Comparison of ENCODE assay signal across 23 cellular contexts in the genomic region with DNA sequence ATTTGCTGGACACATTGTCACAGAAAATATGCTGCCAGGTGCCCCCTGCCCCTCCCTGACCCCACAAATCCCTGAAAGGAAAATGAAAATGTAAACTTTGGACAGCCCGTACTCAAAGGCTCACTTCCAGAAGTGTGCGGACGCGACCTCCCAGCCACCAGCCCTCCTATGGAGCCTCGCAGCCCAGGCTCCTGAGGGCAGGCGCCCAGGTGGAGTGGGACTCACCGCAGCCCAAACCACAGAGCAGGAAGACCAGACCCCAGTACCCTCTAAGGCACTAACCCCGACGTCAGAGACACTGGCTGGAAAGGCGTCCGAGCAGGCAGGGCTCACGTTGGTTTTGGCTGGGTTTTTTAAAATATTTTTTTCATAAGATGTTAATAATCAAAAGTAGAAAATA. TPM values are rescaled to one million over a fixed set of nuclear protein-coding genes. Genes with fewer than 3 reads are reported as not detected.
DNase-seq lines count a peak whose midpoint lies in the region; ATAC-seq and TF ChIP-seq lines count a peak whose summit lies in the region.
"Had no signal": no experiment of that assay in that cellular context is flagged by ENCODE, and none has a peak within 500 bp of the region (broad histone marks: within the 10 kb centered on the region; RNA-seq: fewer than 3 reads in every experiment).

No MANE protein-coding gene starts in this region.

- DNase-seq in activated CD4-positive, alpha-beta memory T cell treated with anti-CD3 and anti-CD28 coated beads, Interleukin-2, amount 10 ng/mL, durations not matched to agents 7 days and 5 days = peak; percentile 15
- no peak for DNase-seq in activated CD4-positive, alpha-beta memory T cell treated with anti-CD3 and anti-CD28 coated beads for 36 hours
- DNase-seq in D341Med (ENCODE audit: low spot score) (peak; percentile 13), Peyer's patch (peak in 2 of 3 donors; percentile 12 to 34), lower lobe of right lung (peak; percentile 30), SKM-1 (lab: John Stamatoyannopoulos, UW; ENCODE audit: unreplicated experiment) (no peak), NCI-H2107 (lab: John Stamatoyannopoulos, UW) (no peak)
- DNase-seq: BE2C, Caco-2, GF-D8, HFFc6, MV-4-11, NCI-H1417, NCI-H187, NCI-H2227 treated with DMSO at 0.1 percent for 48 hours, NCI-H510A treated with DMSO at 0.1 percent for 48 hours, NCI-H774, SJCRH30 had no signal

- ATAC-seq in lower lobe of right lung = no peak
- no peak for ATAC-seq in HG02852 (IDR thresholded peaks at IDR 0.05; ENCODE audit: unreplicated experiment)

- H3K4me1 ChIP-seq in Peyer's patch (no peaks in the 10 kb centered on the region), lower lobe of right lung (no peaks in the 10 kb centered on the region)
- H3K4me1 ChIP-seq: BE2C, Caco-2, SJCRH30 had no signal

- H3K36me3 ChIP-seq in Peyer's patch = no peaks in the 10 kb centered on the region
- H3K36me3 ChIP-seq in lower lobe of right lung = no peaks in the 10 kb centered on the region
- H3K36me3 ChIP-seq: BE2C, SJCRH30 had no signal

- H3K27ac ChIP-seq in Peyer's patch (no peak overlapping the region), lower lobe of right lung (no peak overlapping the region)
- H3K27ac ChIP-seq: HL-60, KMS-11, RWPE1, SJCRH30 had no signal

- CTCF ChIA-PET in activated CD4-positive, alpha-beta memory T cell treated with anti-CD3 and anti-CD28 coated beads, Interleukin-2, amount 10 ng/mL, durations not matched to agents 7 days and 5 days (lab: Charles Lee) = interaction anchor here (1.8 kb wide), 1 partner anchor 9 kb away, joined by 13 read pairs; no protein-coding TSS in a partner anchor
- CTCF ChIA-PET in activated CD4-positive, alpha-beta memory T cell treated with anti-CD3 and anti-CD28 coated beads for 36 hours (lab: Charles Lee) = no interaction called here

- no peak for TF ChIP-seq CTCF in Peyer's patch (IDR thresholded peaks at IDR 0.05)
- TF ChIP-seq CTCF in lower lobe of right lung (IDR thresholded peaks at IDR 0.05) = no peak

- no peaks in the 10 kb centered on the region for H3K4me1 Mint-ChIP-seq in activated CD4-positive, alpha-beta memory T cell treated with anti-CD3 and anti-CD28 coated beads, Interleukin-2, amount 10 ng/mL, durations not matched to agents 7 days and 5 days
- no peaks in the 10 kb centered on the region for H3K4me1 Mint-ChIP-seq in activated CD4-positive, alpha-beta memory T cell treated with anti-CD3 and anti-CD28 coated beads for 36 hours (ENCODE audit: low read depth)

- intact Hi-C loops in activated CD4-positive, alpha-beta memory T cell treated with anti-CD3 and anti-CD28 coated beads for 36 hours (cut with micrococcal nuclease) = no loop called here
- intact Hi-C loops in lower lobe of right lung (cut with DNase I) = no loop called here

- H3K27me3 Mint-ChIP-seq in activated CD4-positive, alpha-beta memory T cell treated with anti-CD3 and anti-CD28 coated beads, Interleukin-2, amount 10 ng/mL, durations not matched to agents 7 days and 5 days = no peaks in the 10 kb centered on the region
- no peaks in the 10 kb centered on the region for H3K27me3 Mint-ChIP-seq in activated CD4-positive, alpha-beta memory T cell treated with anti-CD3 and anti-CD28 coated beads for 36 hours
- H3K27me3 Mint-ChIP-seq: CD4-positive, alpha-beta T cell had no signal

- no peaks in the 10 kb centered on the region for H3K9me3 Mint-ChIP-seq in activated CD4-positive, alpha-beta memory T cell treated with anti-CD3 and anti-CD28 coated beads, Interleukin-2, amount 10 ng/mL, durations not matched to agents 7 days and 5 days
- no peaks in the 10 kb centered on the region for H3K9me3 Mint-ChIP-seq in activated CD4-positive, alpha-beta memory T cell treated with anti-CD3 and anti-CD28 coated beads for 36 hours
- H3K9me3 Mint-ChIP-seq: CD4-positive, alpha-beta T cell; HFFc6 had no signal

- no peaks in the 10 kb centered on the region for H3K9me3 ChIP-seq in Peyer's patch
- no peaks in the 10 kb centered on the region for H3K9me3 ChIP-seq in lower lobe of right lung
- H3K9me3 ChIP-seq: BE2C, Caco-2, SJCRH30 had no signal

- POLR2A ChIA-PET in activated CD4-positive, alpha-beta memory T cell treated with anti-CD3 and anti-CD28 coated beads, Interleukin-2, amount 10 ng/mL, durations not matched to agents 7 days and 5 days (lab: Charles Lee) = no interaction called here
- POLR2A ChIA-PET in activated CD4-positive, alpha-beta memory T cell treated with anti-CD3 and anti-CD28 coated beads for 36 hours (lab: Charles Lee) = no interaction called here

- no peak overlapping the region for H3K27ac Mint-ChIP-seq in activated CD4-positive, alpha-beta memory T cell treated with anti-CD3 and anti-CD28 coated beads, Interleukin-2, amount 10 ng/mL, durations not matched to agents 7 days and 5 days
- no peak overlapping the region for H3K27ac Mint-ChIP-seq in activated CD4-positive, alpha-beta memory T cell treated with anti-CD3 and anti-CD28 coated beads for 36 hours
- H3K27ac Mint-ChIP-seq: CD4-positive, alpha-beta T cell; HFFc6 had no signal

- no peak for TF ChIP-seq POLR2A in Peyer's patch (IDR thresholded peaks at IDR 0.05)

- no peaks in the 10 kb centered on the region for H3K27me3 ChIP-seq in Peyer's patch
- no peaks in the 10 kb centered on the region for H3K27me3 ChIP-seq in lower lobe of right lung (ENCODE audit: low read depth)
- H3K27me3 ChIP-seq: BE2C, SJCRH30 had no signal

- no peak overlapping the region for H3K4me3 Mint-ChIP-seq in activated CD4-positive, alpha-beta memory T cell treated with anti-CD3 and anti-CD28 coated beads, Interleukin-2, amount 10 ng/mL, durations not matched to agents 7 days and 5 days
- H3K4me3 Mint-ChIP-seq in activated CD4-positive, alpha-beta memory T cell treated with anti-CD3 and anti-CD28 coated beads for 36 hours = no peak overlapping the region
- H3K4me3 Mint-ChIP-seq: CD4-positive, alpha-beta T cell; HFFc6 had no signal

- H3K4me3 ChIP-seq in Peyer's patch (no peak overlapping the region), lower lobe of right lung (no peak overlapping the region)
- H3K4me3 ChIP-seq: SJCRH30 had no signal

- peaks cover 17% of the 10 kb centered on the region for H3K36me3 Mint-ChIP-seq in activated CD4-positive, alpha-beta memory T cell treated with anti-CD3 and anti-CD28 coated beads, Interleukin-2, amount 10 ng/mL, durations not matched to agents 7 days and 5 days (ENCODE audit: low read depth)
- no peaks in the 10 kb centered on the region for H3K36me3 Mint-ChIP-seq in activated CD4-positive, alpha-beta memory T cell treated with anti-CD3 and anti-CD28 coated beads for 36 hours

RNA-seq across cellular contexts. Expression of a gene that starts 57.3 kb away (rescaled TPM):
- total RNA-seq in activated CD4-positive, alpha-beta memory T cell treated with anti-CD3 and anti-CD28 coated beads, Interleukin-2, amount 10 ng/mL, durations not matched to agents 7 days and 5 days = 10 to 100 TPM; 64.8 to 66.2 TPM
- 10 to 100 TPM; 30.2 to 32.3 TPM for total RNA-seq in activated CD4-positive, alpha-beta memory T cell treated with anti-CD3 and anti-CD28 coated beads for 36 hours
- 10 to 100 TPM in 1 of 4 donors, 1 to 10 TPM in 3; 5.8 to 24.8 (median 7.9) TPM for total RNA-seq in Peyer's patch
- 36.4 TPM for total RNA-seq in lower lobe of right lung

Comparison
In these comparisons a context has a peak if more than half of its experiments do, and no peak if none do; other contexts are left out.
1. DNase-seq: peak in activated CD4-positive, alpha-beta memory T cell treated with anti-CD3 and anti-CD28 coated beads, Interleukin-2, amount 10 ng/mL, durations not matched to agents 7 days and 5 days (single experiment), D341Med (single experiment), Peyer's patch (2 of 3) and lower lobe of right lung (single experiment); none in activated CD4-positive, alpha-beta memory T cell treated with anti-CD3 and anti-CD28 coated beads for 36 hours (single experiment), SKM-1 (single experiment) and NCI-H2107 (single experiment).